In the genomic region with DNA sequence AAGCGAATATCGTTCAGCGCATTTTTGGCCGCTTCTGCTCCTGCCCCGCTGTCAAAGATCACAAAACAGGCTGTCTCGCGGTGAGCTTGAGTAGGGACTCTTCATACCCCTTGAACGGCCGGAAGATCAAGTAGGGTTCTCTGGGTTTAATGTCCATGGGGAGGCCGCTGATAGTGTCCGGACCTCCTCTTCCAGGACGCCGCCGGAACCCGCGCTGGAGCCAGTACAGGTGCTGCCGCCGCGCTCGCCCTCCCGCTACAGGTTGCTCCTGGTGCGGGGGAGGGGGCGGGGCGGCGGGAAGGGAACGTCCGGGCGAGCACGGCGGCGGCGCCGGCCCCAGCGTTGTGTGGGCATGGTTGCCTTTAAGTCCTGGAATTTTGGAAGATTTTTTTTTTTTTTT, we compare ENCODE assay signal across 3 cellular contexts.
TF ChIP-seq lines count a peak whose summit lies in the region.

No MANE protein-coding gene starts in this region.

TF ChIP-seq in SK-N-SH, 30 proteins besides CTCF, POLR2A, EP300 and RAD21 (continued from another document):
- TF ChIP-seq GABPA (IDR thresholded peaks at IDR 0.05; ENCODE audit: low read depth) (no peak), YY1 (IDR thresholded peaks at IDR 0.05; ENCODE audit: low read depth) (no peak), PBX3 (IDR thresholded peaks at IDR 0.05) (no peak), JUND (IDR thresholded peaks at IDR 0.05) (no peak), TEAD4 (IDR thresholded peaks at IDR 0.05; ENCODE audit: borderline replicate concordance, insufficient read depth) (no peak), NRF1 (IDR thresholded peaks at IDR 0.05; ENCODE audit: low read depth, low read length) (no peak), SMC3 (IDR thresholded peaks at IDR 0.05; ENCODE audit: low read depth, low read length) (no peak), USF2 (IDR thresholded peaks at IDR 0.05; ENCODE audit: borderline replicate concordance, low read depth, low read length) (no peak), TCF12 (IDR thresholded peaks at IDR 0.05) (no peak), NFIC (IDR thresholded peaks at IDR 0.05; ENCODE audit: borderline replicate concordance) (no peak), CHD2 (IDR thresholded peaks at IDR 0.05; ENCODE audit: low read length, partially characterized antibody) (no peak)

TF ChIP-seq in SK-N-SH treated with all-trans-retinoic acid at 6 μM for 48 hours, 23 proteins besides CTCF, POLR2A, EP300 and RAD21 (continued from another document):
- no peak for TF ChIP-seq POU6F1 (CRISPR knock-in tag; IDR thresholded peaks at IDR 0.05; ENCODE audit: borderline replicate concordance, low read depth)

TF ChIP-seq in H1, 55 proteins besides CTCF, POLR2A, EP300 and RAD21 (continued from another document):
- TF ChIP-seq FOSL1 (IDR thresholded peaks at IDR 0.05; ENCODE audit: insufficient read depth, low read depth, low read length) (no peak), SP2 (IDR thresholded peaks at IDR 0.05; ENCODE audit: low read length) (no peak), RXRA (IDR thresholded peaks at IDR 0.05; ENCODE audit: insufficient read depth, low read depth, low read length) (no peak), YY1 (IDR thresholded peaks at IDR 0.05; ENCODE audit: low read depth, low read length) (no peak), TEAD4 (IDR thresholded peaks at IDR 0.05; ENCODE audit: low read depth, low read length) (no peak), JUND (IDR thresholded peaks at IDR 0.05; ENCODE audit: low read length) (no peak)
